ENCODE assay signal across 8 cellular contexts in the genomic region with DNA sequence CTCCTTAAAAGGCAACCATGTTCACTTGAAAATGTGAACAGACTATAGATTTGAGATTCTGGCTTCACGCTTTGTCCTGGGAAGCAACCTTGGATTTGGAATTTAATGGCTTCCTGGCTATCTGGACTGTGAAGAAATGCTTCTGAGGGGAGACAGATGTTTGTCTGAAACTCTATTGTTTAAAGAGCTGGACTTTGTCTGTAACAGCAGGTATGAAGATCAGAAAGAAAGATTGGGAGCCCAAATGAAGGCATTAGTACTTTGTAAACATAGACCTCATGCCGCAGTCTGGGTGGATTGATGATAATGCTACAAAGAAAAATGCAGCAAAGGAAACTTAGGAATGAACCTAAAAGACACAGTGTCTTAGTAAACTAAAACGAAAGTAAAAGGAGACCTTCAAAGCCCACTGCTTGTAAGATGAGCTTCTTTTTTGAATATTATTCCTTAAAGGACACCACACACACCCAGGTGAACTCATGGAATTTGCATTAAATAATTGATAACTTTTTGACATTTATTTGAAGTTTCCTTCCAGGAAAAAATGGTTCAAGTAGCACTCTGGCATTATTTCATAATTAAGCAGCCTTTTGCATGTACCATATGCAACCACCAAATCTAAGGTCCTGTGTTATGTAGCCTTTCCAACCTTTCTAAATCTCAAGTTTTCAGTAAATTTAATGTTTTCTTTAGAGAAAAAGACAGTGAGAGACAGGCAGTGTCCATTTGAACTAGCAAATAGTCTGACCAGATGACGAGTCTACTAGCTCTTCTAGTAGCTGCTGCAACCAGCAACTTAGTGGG.
DNase-seq lines count a peak whose midpoint lies in the region; ATAC-seq, FAIRE-seq and TF ChIP-seq lines count a peak whose summit lies in the region.
"Not testable (repeated sequence)": the region's sequence is repeated elsewhere in the genome, so short reads cannot be mapped to it uniquely, and the experiment has no call there.

No MANE protein-coding gene starts in this region.

- H3K27me3 ChIP-seq in KMS-11 (ENCODE audit: insufficient read depth, low read depth); left ventricle myocardium inferior (ENCODE audit: low read depth); neural progenitor cell; subcutaneous abdominal adipose tissue (ENCODE audit: control insufficient read depth in 5 of 5, insufficient read depth in 4 of 5, low read length in 5 of 5): not testable (repeated sequence)

- peak overlapping the region; percentile 38 for H2AFZ ChIP-seq in KMS-11 (ENCODE audit: low read depth)
- not testable (repeated sequence) for H2AFZ ChIP-seq in neural progenitor cell (replicated peaks)

- not testable (repeated sequence) for H3K4me3 ChIP-seq in KMS-11 (IDR thresholded peaks at IDR 0.05; ENCODE audit: insufficient read depth, low read depth, low read length); neural progenitor cell
- H3K4me3 ChIP-seq in coronary artery (peak overlapping the region; percentile 18), left ventricle myocardium inferior (peak overlapping the region; percentile 42), subcutaneous abdominal adipose tissue (ENCODE audit: low read depth in 1 of 5, low read length in 5 of 5) (peak overlapping the region in 3 of 5 donors; percentile 16 to 36 (median 17))

- H3K4me2 ChIP-seq in KMS-11 (peak overlapping the region; percentile 58), neural progenitor cell (peak overlapping the region; percentile 32)

- H3K27ac Mint-ChIP-seq in T-helper 17 cell; activated naive CD4-positive, alpha-beta T cell treated with anti-CD3 and anti-CD28 coated beads for 36 hours; neural progenitor cell: not testable (repeated sequence)

- FAIRE-seq in D721Med (lab: Jason Lieb, UNC) = peak; percentile 35

- H3K27me3 Mint-ChIP-seq in T-helper 17 cell; activated naive CD4-positive, alpha-beta T cell treated with anti-CD3 and anti-CD28 coated beads for 36 hours (ENCODE audit: low read depth); neural progenitor cell (ENCODE audit: insufficient read depth, low read depth): not testable (repeated sequence)

- not testable (repeated sequence) for H3K9me3 ChIP-seq in T-helper 17 cell (ENCODE audit: control insufficient read depth, low read length, poor library complexity, severe bottlenecking); left ventricle myocardium inferior (replicated peaks); neural progenitor cell (ENCODE audit: low read depth); subcutaneous abdominal adipose tissue (ENCODE audit: control insufficient read depth in 5 of 5, low read length in 5 of 5)

- DNase-seq in D721Med (ENCODE audit: insufficient read length, low spot score); T-helper 17 cell; activated naive CD4-positive, alpha-beta T cell treated with anti-CD3 and anti-CD28 coated beads for 36 hours; coronary artery (ENCODE audit: low spot score); left ventricle myocardium inferior; neural progenitor cell (ENCODE audit: low spot score): not testable (repeated sequence)

- H3K4me1 Mint-ChIP-seq in T-helper 17 cell; activated naive CD4-positive, alpha-beta T cell treated with anti-CD3 and anti-CD28 coated beads for 36 hours (ENCODE audit: low read depth): not testable (repeated sequence)
- peaks cover 18% of the 10 kb centered on the region for H3K4me1 Mint-ChIP-seq in neural progenitor cell

- peak overlapping the region; percentile 76 for H3K4me3 Mint-ChIP-seq in T-helper 17 cell
- H3K4me3 Mint-ChIP-seq in activated naive CD4-positive, alpha-beta T cell treated with anti-CD3 and anti-CD28 coated beads for 36 hours = peak overlapping the region; percentile 5
- H3K4me3 Mint-ChIP-seq in neural progenitor cell = not testable (repeated sequence)

- not testable (repeated sequence) for ATAC-seq in T-helper 17 cell

- H3K36me3 Mint-ChIP-seq in T-helper 17 cell (ENCODE audit: low read depth); activated naive CD4-positive, alpha-beta T cell treated with anti-CD3 and anti-CD28 coated beads for 36 hours (ENCODE audit: low read depth); neural progenitor cell: not testable (repeated sequence)

- H3K4me1 ChIP-seq in KMS-11 (ENCODE audit: low read depth, poor library complexity, severe bottlenecking); left ventricle myocardium inferior; subcutaneous abdominal adipose tissue (ENCODE audit: control insufficient read depth in 5 of 5, insufficient read depth in 5 of 5, low read length in 5 of 5): not testable (repeated sequence)
- H3K4me1 ChIP-seq in neural progenitor cell = peaks cover 26% of the 10 kb centered on the region

- not testable (repeated sequence) for H3K36me3 ChIP-seq in KMS-11 (ENCODE audit: insufficient read depth); left ventricle myocardium inferior; neural progenitor cell; subcutaneous abdominal adipose tissue (ENCODE audit: control insufficient read depth in 5 of 5, insufficient read depth in 5 of 5, low read length in 5 of 5)

- H3K9ac ChIP-seq in KMS-11; neural progenitor cell; subcutaneous abdominal adipose tissue (ENCODE audit: low read length in 5 of 5): not testable (repeated sequence)

- not testable (repeated sequence) for TF ChIP-seq CTCF in D721Med (IDR thresholded peaks at IDR 0.05; ENCODE audit: insufficient read depth, missing control alignments); KMS-11 (conservative IDR thresholded peaks at IDR 0.05; ENCODE audit: low read depth, low read length); coronary artery (IDR thresholded peaks at IDR 0.05); left ventricle myocardium inferior (IDR thresholded peaks at IDR 0.05; ENCODE audit: borderline replicate concordance); neural progenitor cell (IDR thresholded peaks at IDR 0.05)

- H3K27ac ChIP-seq in KMS-11; coronary artery; left ventricle myocardium inferior (replicated peaks); neural progenitor cell; subcutaneous abdominal adipose tissue (ENCODE audit: low read depth, low read length): not testable (repeated sequence)

- H3K79me2 ChIP-seq in KMS-11 (ENCODE audit: insufficient read depth, low read depth); neural progenitor cell (ENCODE audit: low read depth): not testable (repeated sequence)

- H3F3A ChIP-seq in neural progenitor cell (ENCODE audit: low read depth) = peaks cover 15% of the 10 kb centered on the region

- intact Hi-C loops in activated naive CD4-positive, alpha-beta T cell treated with anti-CD3 and anti-CD28 coated beads for 36 hours (cut with micrococcal nuclease); left ventricle myocardium inferior (cut with micrococcal nuclease): not testable (repeated sequence)

- not testable (repeated sequence) for H4K20me1 ChIP-seq in KMS-11 (ENCODE audit: insufficient read depth); neural progenitor cell (ENCODE audit: low read depth)

- CTCF ChIA-PET in activated naive CD4-positive, alpha-beta T cell treated with anti-CD3 and anti-CD28 coated beads for 36 hours (lab: Charles Lee) = not testable (repeated sequence)

- H3K9me3 Mint-ChIP-seq in activated naive CD4-positive, alpha-beta T cell treated with anti-CD3 and anti-CD28 coated beads for 36 hours; neural progenitor cell: not testable (repeated sequence)
